ENCODE assay signal across 1 cellular context in genomic region chr11:68099057-68099456, GRCh38.
TF ChIP-seq lines count a peak whose summit lies in the region.

No MANE protein-coding gene starts in this region.

TF ChIP-seq in GM12878, 131 proteins besides CTCF, POLR2A, EP300 and RAD21:
- no peak for TF ChIP-seq NBN (IDR thresholded peaks at IDR 0.05)
- no peak for TF ChIP-seq ZBTB11 (CRISPR knock-in tag; IDR thresholded peaks at IDR 0.05)
- no peak for TF ChIP-seq ETV6 (conservative IDR thresholded peaks at IDR 0.05 in 1 of 2, IDR thresholded peaks at IDR 0.05 in 1 of 2; ENCODE audit: borderline replicate concordance in 1 of 2, low read depth in 1 of 2)
- no peak; the same call in 1 of the 2 replicates for TF ChIP-seq ZBTB40 (IDR thresholded peaks at IDR 0.05; ENCODE audit: borderline replicate concordance)
- TF ChIP-seq HDAC6 (IDR thresholded peaks at IDR 0.05; ENCODE audit: unreplicated experiment), result no peak
- TF ChIP-seq CHD1 (IDR thresholded peaks at IDR 0.05; ENCODE audit: low read depth, low read length), result no peak
- TF ChIP-seq HDAC2 (IDR thresholded peaks at IDR 0.05), result no peak
- TF ChIP-seq E2F4 (IDR thresholded peaks at IDR 0.05; ENCODE audit: low read depth, low read length), result no peak
- TF ChIP-seq WRNIP1 (IDR thresholded peaks at IDR 0.05; ENCODE audit: borderline replicate concordance, low read depth, low read length), result no peak
- no peak for TF ChIP-seq TCF7 (IDR thresholded peaks at IDR 0.05; ENCODE audit: borderline replicate concordance)
- TF ChIP-seq ESRRA (IDR thresholded peaks at IDR 0.05; ENCODE audit: low read length), result no peak
- no peak for TF ChIP-seq KDM1A (IDR thresholded peaks at IDR 0.05; ENCODE audit: borderline replicate concordance)
- no peak for TF ChIP-seq MAX (IDR thresholded peaks at IDR 0.05; ENCODE audit: low read depth, low read length)
- TF ChIP-seq SREBF2 (IDR thresholded peaks at IDR 0.05; ENCODE audit: low read length), result no peak
- TF ChIP-seq PRDM15 (CRISPR knock-in tag; IDR thresholded peaks at IDR 0.05), result no peak
- no peak for TF ChIP-seq ZNF217 (IDR thresholded peaks at IDR 0.05)
